In genomic region chr19:54069482-54069881, GRCh38 we compare ENCODE assay signal across 1 cellular context.
TF ChIP-seq lines count a peak whose summit lies in the region.

No MANE protein-coding gene starts in this region.

TF ChIP-seq in K562, 482 proteins besides CTCF, POLR2A, EP300 and RAD21:
- TF ChIP-seq MGA (IDR thresholded peaks at IDR 0.05): no peak
- peak; percentile 66 for TF ChIP-seq RFX1 (IDR thresholded peaks at IDR 0.05)
- no peak for TF ChIP-seq NR2C1 (IDR thresholded peaks at IDR 0.05)
- no peak for TF ChIP-seq NR2C1 (tag; IDR thresholded peaks at IDR 0.05)
- TF ChIP-seq ARNT (IDR thresholded peaks at IDR 0.05): no peak
- TF ChIP-seq NRF1 (conservative IDR thresholded peaks at IDR 0.05 in 1 of 2, IDR thresholded peaks at IDR 0.05 in 1 of 2): no peak
- TF ChIP-seq NFIC (IDR thresholded peaks at IDR 0.05): no peak
- TF ChIP-seq STAT5A (IDR thresholded peaks at IDR 0.05; ENCODE audit: borderline replicate concordance, low read length): peak; percentile 52; the same call in 1 of the 2 replicates
- TF ChIP-seq ZNF280A (IDR thresholded peaks at IDR 0.05; ENCODE audit: low read depth, partially characterized antibody): no peak
- TF ChIP-seq ZNF146 (CRISPR knock-in tag; IDR thresholded peaks at IDR 0.05; ENCODE audit: unreplicated experiment): no peak
- no peak for TF ChIP-seq FOS (IDR thresholded peaks at IDR 0.05; ENCODE audit: extremely low read depth, insufficient read length)
